ENCODE assay signal across 15 cellular contexts in genomic region chr2:205762883-205763282, GRCh38.
DNase-seq lines count a peak whose midpoint lies in the region; ATAC-seq, FAIRE-seq and TF ChIP-seq lines count a peak whose summit lies in the region.
"Had no signal": no experiment of that assay in that cellular context is flagged by ENCODE, and none has a peak within 500 bp of the region (broad histone marks: within the 10 kb centered on the region; RNA-seq: fewer than 3 reads in every experiment).

No MANE protein-coding gene starts in this region.

- H3K36me3 Mint-ChIP-seq in astrocyte (ENCODE audit: low read depth, unreplicated experiment) = peaks cover 13% of the 10 kb centered on the region

- H3K4me1 ChIP-seq in astrocyte (ENCODE audit: insufficient read depth, low read length) = peaks cover 32% of the 10 kb centered on the region
- H3K4me1 ChIP-seq in iPS-18a (ENCODE audit: control insufficient read depth, low read depth, low read length) = peaks cover 27% of the 10 kb centered on the region
- H3K4me1 ChIP-seq in stomach smooth muscle (ENCODE audit: control insufficient read depth, insufficient read depth, low read length) = peaks cover 80% of the 10 kb centered on the region
- H3K4me1 ChIP-seq: colonic mucosa had no signal

- H3K27me3 Mint-ChIP-seq in astrocyte (ENCODE audit: low read depth, unreplicated experiment) = peaks cover 9% of the 10 kb centered on the region

- H3K27ac ChIP-seq in astrocyte (ENCODE audit: low read depth, low read length) = peak overlapping the region; percentile 89
- no peak overlapping the region for H3K27ac ChIP-seq in iPS-18a (ENCODE audit: low read length)
- peak overlapping the region; percentile 97 for H3K27ac ChIP-seq in stomach smooth muscle (ENCODE audit: low read length)
- H3K27ac ChIP-seq: colonic mucosa had no signal

- H3K4me1 Mint-ChIP-seq in astrocyte (ENCODE audit: low read depth, unreplicated experiment) = peaks cover 14% of the 10 kb centered on the region
- H3K4me1 Mint-ChIP-seq: activated CD4-positive, alpha-beta memory T cell treated with anti-CD3 and anti-CD28 coated beads, Interleukin-2, amount 10 ng/mL, durations not matched to agents 7 days and 5 days had no signal

- H3K36me3 ChIP-seq in astrocyte (ENCODE audit: insufficient read depth, low read length) (peaks cover 24% of the 10 kb centered on the region), iPS-18a (ENCODE audit: control insufficient read depth, low read depth, low read length) (peaks cover 24% of the 10 kb centered on the region), stomach smooth muscle (ENCODE audit: control insufficient read depth in 2 of 2, insufficient read depth in 2 of 2, low read length in 2 of 2) (peaks cover 36 to 54% of the 10 kb centered on the region in 2 donors)
- H3K36me3 ChIP-seq: colonic mucosa had no signal

- FAIRE-seq in astrocyte (lab: Jason Lieb, UNC) = peak; percentile 26

- no peaks in the 10 kb centered on the region for H3K79me2 ChIP-seq in astrocyte (ENCODE audit: insufficient read depth, low read length)

- H3K4me3 ChIP-seq in astrocyte (ENCODE audit: insufficient read depth, low read depth, low read length) = no peak overlapping the region
- no peak overlapping the region for H3K4me3 ChIP-seq in iPS-18a (ENCODE audit: low read length)
- no peak overlapping the region for H3K4me3 ChIP-seq in stomach smooth muscle (ENCODE audit: low read length in 2 of 2)
- H3K4me3 ChIP-seq: colonic mucosa had no signal

- ATAC-seq in GM18870 (IDR thresholded peaks at IDR 0.05; ENCODE audit: unreplicated experiment) = no peak

- no peak for TF ChIP-seq CTCF in astrocyte (IDR thresholded peaks at IDR 0.05; ENCODE audit: insufficient read depth, low read depth, low read length)

- H3K4me2 ChIP-seq in astrocyte (ENCODE audit: low read length) = peak overlapping the region; percentile 64

- H4K20me1 ChIP-seq in astrocyte (ENCODE audit: insufficient read depth, low read length) = no peaks in the 10 kb centered on the region

- H3K27ac Mint-ChIP-seq in astrocyte (ENCODE audit: unreplicated experiment) = no peak overlapping the region
- H3K27ac Mint-ChIP-seq: activated CD4-positive, alpha-beta memory T cell treated with anti-CD3 and anti-CD28 coated beads, Interleukin-2, amount 10 ng/mL, durations not matched to agents 7 days and 5 days had no signal

- H3K9me3 Mint-ChIP-seq in astrocyte (ENCODE audit: unreplicated experiment) = no peaks in the 10 kb centered on the region
- H3K9me3 Mint-ChIP-seq: activated CD4-positive, alpha-beta memory T cell treated with anti-CD3 and anti-CD28 coated beads, Interleukin-2, amount 10 ng/mL, durations not matched to agents 7 days and 5 days had no signal

- DNase-seq in HCEC 1CT (peak; percentile 40), astrocyte (ENCODE audit: low read depth) (no peak), glomerular visceral epithelial cell (ENCODE audit: extremely low spot score) (no peak), cerebellar nuclear complex (lab: John Stamatoyannopoulos, UW) (no peak)
- DNase-seq: EL, foreskin melanocyte, GOT3, NCI-H1436 treated with DMSO at 0.1 percent for 48 hours, OCI-M1, SIG-M5 had no signal

- H3K9ac ChIP-seq in astrocyte (ENCODE audit: low read length) (peak overlapping the region; percentile 88), iPS-18a (ENCODE audit: low read length) (peak overlapping the region; percentile 71), stomach smooth muscle (ENCODE audit: low read length in 2 of 2) (peak overlapping the region in 1 of 2 donors; percentile 8)

- H3K4me3 Mint-ChIP-seq in astrocyte (ENCODE audit: unreplicated experiment) = no peak overlapping the region
- H3K4me3 Mint-ChIP-seq: activated CD4-positive, alpha-beta memory T cell treated with anti-CD3 and anti-CD28 coated beads, Interleukin-2, amount 10 ng/mL, durations not matched to agents 7 days and 5 days had no signal

- H3K27me3 ChIP-seq in astrocyte (ENCODE audit: insufficient read depth, low read length) = no peaks in the 10 kb centered on the region
- H3K27me3 ChIP-seq in iPS-18a (ENCODE audit: control insufficient read depth, insufficient read depth, low read length) = peaks cover 7% of the 10 kb centered on the region
- no peaks in the 10 kb centered on the region for H3K27me3 ChIP-seq in stomach smooth muscle (ENCODE audit: control insufficient read depth in 1 of 2, insufficient read depth in 2 of 2, low read length in 2 of 2)
- H3K27me3 ChIP-seq: colonic mucosa had no signal

- no peak overlapping the region for H2AFZ ChIP-seq in astrocyte (ENCODE audit: low read depth, low read length)

- H3K9me3 ChIP-seq in astrocyte (ENCODE audit: insufficient read depth, low read depth, low read length) = no peaks in the 10 kb centered on the region
- no peaks in the 10 kb centered on the region for H3K9me3 ChIP-seq in iPS-18a (ENCODE audit: control insufficient read depth, low read depth, low read length)
- no peaks in the 10 kb centered on the region for H3K9me3 ChIP-seq in stomach smooth muscle (ENCODE audit: control insufficient read depth in 2 of 2, low read length in 2 of 2)
- H3K9me3 ChIP-seq: colonic mucosa had no signal
